Comparison of ENCODE assay signal across 23 cellular contexts in genomic region chr5:56449071-56449470, GRCh38.
A peak's percentile ranks its signal among the peaks of the same experiment; 100 is the strongest.
DNase-seq lines count a peak whose midpoint lies in the region; ATAC-seq and TF ChIP-seq lines count a peak whose summit lies in the region.
"Had no signal": no experiment of that assay in that cellular context is flagged by ENCODE, and none has a peak within 500 bp of the region (broad histone marks: within the 10 kb centered on the region; RNA-seq: fewer than 3 reads in every experiment).

No MANE protein-coding gene starts in this region.

- TF ChIP-seq CTCF in esophagus muscularis mucosa (IDR thresholded peaks at IDR 0.05), result no peak
- TF ChIP-seq CTCF in neural crest cell (conservative IDR thresholded peaks at IDR 0.05), result no peak

- DNase-seq in AG20443 (ENCODE audit: low spot score), result peak; percentile 22
- DNase-seq in RPMI7951 (ENCODE audit: low read depth), result peak; percentile 92
- DNase-seq in esophagus muscularis mucosa (ENCODE audit: extremely low spot score), result peak; percentile 62
- DNase-seq in neural crest cell (ENCODE audit: low read depth, low spot score), result no peak
- DNase-seq in NCI-H2171 treated with DMSO at 0.1 percent for 48 hours (lab: John Stamatoyannopoulos, UW), result no peak
- no peak for DNase-seq in OCI-M2 (lab: John Stamatoyannopoulos, UW; ENCODE audit: unreplicated experiment)
- DNase-seq in activated CD4-positive, alpha-beta T cell treated with anti-CD3 and anti-CD28 coated beads, Interleukin-2, amount 50 U/mL, for 4 hours, result no peak
- DNase-seq: C1 segment of cervical spinal cord; CD4-positive, alpha-beta memory T cell; DMS 273 treated with DMSO at 0.1 percent for 48 hours; DMS79 treated with DMSO at 0.1 percent for 48 hours; Karpas-422; NCI-H1092; NCI-H1417 treated with DMSO at 0.1 percent for 48 hours; NCI-H1694 treated with DMSO at 0.1 percent for 48 hours; NCI-H2081; NCI-H2171; NCI-H345; NCI-H510A treated with DMSO at 0.1 percent for 48 hours; PC-3; Right ventricle myocardium superior had no signal

- 81% methylated on average over 5 of the region's 5 CpGs for WGBS in esophagus muscularis mucosa

- intact Hi-C loops in esophagus muscularis mucosa (cut with DNase I), result no loop called here

- no peaks in the 10 kb centered on the region for H3K27me3 ChIP-seq in esophagus muscularis mucosa
- H3K27me3 ChIP-seq: SJSA1 had no signal

- TF ChIP-seq EP300 in esophagus muscularis mucosa (IDR thresholded peaks at IDR 0.05), result no peak

- H3K27ac ChIP-seq in esophagus muscularis mucosa (replicated peaks in 1 of 4), result no peak overlapping the region
- H3K27ac ChIP-seq: SJSA1 had no signal

- peaks cover 3% of the 10 kb centered on the region for H3K9me3 Mint-ChIP-seq in neural crest cell
- H3K9me3 Mint-ChIP-seq: CD4-positive, alpha-beta memory T cell had no signal

- peak overlapping the region; percentile 36 for H3K4me3 Mint-ChIP-seq in neural crest cell
- H3K4me3 Mint-ChIP-seq: CD4-positive, alpha-beta memory T cell had no signal

- no peaks in the 10 kb centered on the region for H3K27me3 Mint-ChIP-seq in neural crest cell (ENCODE audit: low read depth)
- H3K27me3 Mint-ChIP-seq: CD4-positive, alpha-beta memory T cell had no signal

- no peak for TF ChIP-seq POLR2A in esophagus muscularis mucosa (IDR thresholded peaks at IDR 0.05; ENCODE audit: low read depth)

- no peak for ATAC-seq in GM21737 (IDR thresholded peaks at IDR 0.05; ENCODE audit: unreplicated experiment)
- ATAC-seq: PC-3 had no signal

- no peaks in the 10 kb centered on the region for H3K4me1 ChIP-seq in esophagus muscularis mucosa
- H3K4me1 ChIP-seq: SJSA1 had no signal

- H3K36me3 ChIP-seq in esophagus muscularis mucosa, result no peaks in the 10 kb centered on the region
- H3K36me3 ChIP-seq: SJSA1 had no signal

- H3K4me1 Mint-ChIP-seq in neural crest cell, result peaks cover 52% of the 10 kb centered on the region

- no peak overlapping the region for H3K4me3 ChIP-seq in esophagus muscularis mucosa
- H3K4me3 ChIP-seq: SJSA1 had no signal

- H3K27ac Mint-ChIP-seq in neural crest cell (ENCODE audit: unreplicated experiment), result peak overlapping the region; percentile 58

- no peaks in the 10 kb centered on the region for H3K9me3 ChIP-seq in esophagus muscularis mucosa
- H3K9me3 ChIP-seq: SJSA1 had no signal

- H3K36me3 Mint-ChIP-seq in neural crest cell (ENCODE audit: low read depth), result peaks cover 3% of the 10 kb centered on the region
- H3K36me3 Mint-ChIP-seq: CD4-positive, alpha-beta memory T cell had no signal

Comparison
In these comparisons a context has a peak if more than half of its experiments do, and no peak if none do; other contexts are left out.
1. DNase-seq: peak in AG20443 (single experiment), RPMI7951 (single experiment) and esophagus muscularis mucosa (single experiment); none in neural crest cell (single experiment), NCI-H2171 treated with DMSO at 0.1 percent for 48 hours (single experiment), OCI-M2 (single experiment) and activated CD4-positive, alpha-beta T cell treated with anti-CD3 and anti-CD28 coated beads, Interleukin-2, amount 50 U/mL, for 4 hours (0 of 2).